ENCODE assay signal across 25 cellular contexts in genomic region chr3:1172642-1173041, GRCh38.
"Had no signal": no experiment of that assay in that cellular context is flagged by ENCODE, and none has a peak within 500 bp of the region (broad histone marks: within the 10 kb centered on the region; RNA-seq: fewer than 3 reads in every experiment).

No MANE protein-coding gene starts in this region.

- H3K4me1 Mint-ChIP-seq: activated naive CD4-positive, alpha-beta T cell treated with anti-CD3 and anti-CD28 coated beads, Interleukin-2, amount 50 U/mL, for 24 hours; activated naive CD8-positive, alpha-beta T cell treated with anti-CD3 and anti-CD28 coated beads, Interleukin-2, amount 50 U/mL, for 24 hours; T-helper 17 cell; WTC11 had no signal

- H3K27me3 Mint-ChIP-seq: activated naive CD4-positive, alpha-beta T cell treated with anti-CD3 and anti-CD28 coated beads, Interleukin-2, amount 50 U/mL, for 24 hours; activated naive CD8-positive, alpha-beta T cell treated with anti-CD3 and anti-CD28 coated beads, Interleukin-2, amount 50 U/mL, for 24 hours; activated T-cell treated with anti-CD3 and anti-CD28 coated beads, Interleukin-2, amount 50 U/mL, for 24 hours; T-helper 17 cell had no signal

- H3K9me3 ChIP-seq: SJSA1 had no signal

- H3K4me1 ChIP-seq: SJSA1 had no signal

- DNase-seq: activated CD4-positive, alpha-beta T cell treated with anti-CD3 and anti-CD28 coated beads for 48 hours; activated CD4-positive, alpha-beta T cell treated with anti-CD3 and anti-CD28 coated beads, Interleukin-2, amount 50 U/mL, for 4 hours; activated CD4-positive, CD25-positive, alpha-beta regulatory T cell treated with anti-CD3 and anti-CD28 coated beads, Interleukin-2, amount 50 U/mL, for 72 hours; activated CD8-positive, alpha-beta memory T cell treated with anti-CD3 and anti-CD28 coated beads, Interleukin-2, amount 50 U/mL, for 48 hours; activated CD8-positive, alpha-beta T cell treated with anti-CD3 and anti-CD28 coated beads, Interleukin-2, amount 10 ng/mL, durations not matched to agents 7 days and 5 days; activated effector memory CD4-positive, alpha-beta T cell treated with Interleukin-2 at 50 U/mL for 16 hours; activated naive CD4-positive, alpha-beta T cell; activated naive CD8-positive, alpha-beta T cell treated with anti-CD3 and anti-CD28 coated beads, Interleukin-2, amount 50 U/mL, for 24 hours; activated T-cell treated with anti-CD3 and anti-CD28 coated beads, Interleukin-2, amount 50 U/mL, for 24 hours; brain microvascular endothelial cell; Kasumi-1; KBM-7; NCI-H1048; NCI-H146; NCI-H2081 treated with DMSO at 0.1 percent for 48 hours; NCI-H446; PC-3; SHP77; T-helper 17 cell; T-helper 9 cell had no signal

- H3K36me3 ChIP-seq: brain microvascular endothelial cell, cardiac muscle cell, SJSA1 had no signal

- H3K4me3 Mint-ChIP-seq: activated CD8-positive, alpha-beta T cell treated with anti-CD3 and anti-CD28 coated beads, Interleukin-2, amount 10 ng/mL, durations not matched to agents 7 days and 5 days; activated naive CD4-positive, alpha-beta T cell treated with anti-CD3 and anti-CD28 coated beads, Interleukin-2, amount 50 U/mL, for 24 hours; activated naive CD8-positive, alpha-beta T cell treated with anti-CD3 and anti-CD28 coated beads, Interleukin-2, amount 50 U/mL, for 24 hours; activated T-cell treated with anti-CD3 and anti-CD28 coated beads, Interleukin-2, amount 50 U/mL, for 24 hours; activated T-helper 1 cell treated with anti-CD3 and anti-CD28 coated beads, Interleukin-12 subunit alpha, Interleukin-12 subunit beta, Interleukin-2, Interleukin-4 antibody, amounts not matched to agents 30 ng/mL and 10 ng/mL and 1 ng/mL, durations not matched to agents 14 hours and 24 hours and 36 hours; T-helper 17 cell; WTC11 had no signal

- H3K36me3 Mint-ChIP-seq: activated naive CD4-positive, alpha-beta T cell treated with anti-CD3 and anti-CD28 coated beads, Interleukin-2, amount 50 U/mL, for 24 hours had no signal

- ATAC-seq: activated CD8-positive, alpha-beta T cell treated with anti-CD3 and anti-CD28 coated beads, Interleukin-2, amount 10 ng/mL, durations not matched to agents 7 days and 5 days; activated naive CD8-positive, alpha-beta T cell treated with anti-CD3 and anti-CD28 coated beads, Interleukin-2, amount 50 U/mL, for 24 hours; PC-3; T-helper 17 cell; WTC11 had no signal

- H3K27ac Mint-ChIP-seq: activated CD8-positive, alpha-beta T cell treated with anti-CD3 and anti-CD28 coated beads, Interleukin-2, amount 10 ng/mL, durations not matched to agents 7 days and 5 days; activated naive CD4-positive, alpha-beta T cell treated with anti-CD3 and anti-CD28 coated beads, Interleukin-2, amount 50 U/mL, for 24 hours; activated naive CD8-positive, alpha-beta T cell treated with anti-CD3 and anti-CD28 coated beads, Interleukin-2, amount 50 U/mL, for 24 hours; activated T-cell treated with anti-CD3 and anti-CD28 coated beads, Interleukin-2, amount 50 U/mL, for 24 hours; activated T-helper 1 cell treated with anti-CD3 and anti-CD28 coated beads, Interleukin-12 subunit alpha, Interleukin-12 subunit beta, Interleukin-2, Interleukin-4 antibody, amounts not matched to agents 30 ng/mL and 10 ng/mL and 1 ng/mL, durations not matched to agents 14 hours and 24 hours and 36 hours; T-helper 17 cell; WTC11 had no signal

- H3K9me3 Mint-ChIP-seq: activated naive CD4-positive, alpha-beta T cell treated with anti-CD3 and anti-CD28 coated beads, Interleukin-2, amount 50 U/mL, for 24 hours had no signal

- H3K4me3 ChIP-seq: cardiac muscle cell, SJSA1 had no signal

- H3K27me3 ChIP-seq: brain microvascular endothelial cell, SJSA1 had no signal

- H3K27ac ChIP-seq: brain microvascular endothelial cell, cardiac muscle cell, SJSA1 had no signal
